ENCODE assay signal across 8 cellular contexts in the genomic region with DNA sequence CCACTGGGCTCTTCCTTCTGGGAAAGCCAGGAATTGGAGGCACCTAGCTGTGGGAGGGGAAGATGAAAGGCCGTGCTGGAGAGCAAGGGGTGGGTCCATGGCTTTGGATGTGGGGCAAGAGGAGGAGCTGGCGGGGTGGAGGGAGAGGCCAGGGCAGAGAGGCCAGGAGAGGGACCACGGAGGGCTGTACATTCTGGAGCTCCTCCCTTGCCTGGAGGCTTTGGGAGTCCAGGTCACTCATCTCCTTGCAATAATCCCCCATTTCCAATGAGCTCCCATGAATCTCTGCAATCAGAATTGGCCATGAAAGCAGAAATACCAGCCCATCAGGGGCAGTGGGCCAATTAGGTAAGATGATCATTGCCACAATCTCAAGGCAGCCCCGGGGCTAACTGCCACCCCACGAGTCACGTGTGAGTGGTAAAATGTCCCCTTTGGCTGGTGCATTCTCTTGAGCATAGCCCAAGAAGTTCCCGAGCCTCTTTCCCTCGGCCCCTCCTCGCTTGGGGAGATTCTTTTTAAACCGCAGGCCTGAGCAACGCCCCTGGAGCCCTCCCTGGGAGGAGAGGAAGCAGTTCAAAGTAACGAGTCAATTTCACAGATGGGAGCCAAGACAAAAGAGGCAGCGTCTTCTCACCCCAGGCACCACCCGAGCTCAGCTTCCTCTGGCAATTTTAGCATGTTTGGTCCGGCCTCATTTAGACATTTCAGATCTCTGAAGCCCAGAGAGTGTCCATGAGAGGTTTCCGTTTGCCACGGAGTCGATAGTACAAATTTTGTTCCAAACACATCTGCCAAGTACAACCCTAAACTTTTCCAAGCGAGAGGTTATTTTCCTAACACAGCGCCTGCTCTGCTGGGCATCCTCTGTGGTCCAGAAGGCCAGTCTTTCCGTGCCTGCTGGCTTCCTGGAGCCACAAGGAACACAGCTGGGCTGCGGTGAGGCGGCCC. TPM values are rescaled to one million over a fixed set of nuclear protein-coding genes. Genes with fewer than 3 reads are reported as not detected.
DNase-seq lines count a peak whose midpoint lies in the region; ATAC-seq, FAIRE-seq and TF ChIP-seq lines count a peak whose summit lies in the region.

No MANE protein-coding gene starts in this region.

- CTCF ChIA-PET in T-cell (lab: Charles Lee): no interaction called here

- H3K79me2 ChIP-seq in smooth muscle cell (ENCODE audit: low read depth): no peaks in the 10 kb centered on the region

- H3K27me3 Mint-ChIP-seq in T-cell: peaks cover 3 to 12% of the 10 kb centered on the region in 2 donors

- 47 to 57% methylated on average over 23 of the region's 23 CpGs for WGBS in heart right ventricle, 2 donors
- WGBS in smooth muscle cell (ENCODE audit: low lambda C conversion rate): 40% methylated on average over 23 of the region's 23 CpGs

- POLR2A ChIA-PET in T-cell (lab: Charles Lee): no interaction called here

- no peaks in the 10 kb centered on the region for H3K36me3 ChIP-seq in SJCRH30
- no peaks in the 10 kb centered on the region for H3K36me3 ChIP-seq in heart right ventricle
- H3K36me3 ChIP-seq in smooth muscle cell (ENCODE audit: low read depth): no peaks in the 10 kb centered on the region

- H3K4me1 ChIP-seq in SJCRH30: no peaks in the 10 kb centered on the region
- peaks cover 0 to 31% (median 12%) of the 10 kb centered on the region in 9 donors for H3K4me1 ChIP-seq in heart right ventricle
- no peaks in the 10 kb centered on the region for H3K4me1 ChIP-seq in smooth muscle cell (ENCODE audit: low read depth)

- H3K9me3 ChIP-seq in SJCRH30 (replicated peaks): no peaks in the 10 kb centered on the region
- no peaks in the 10 kb centered on the region for H3K9me3 ChIP-seq in heart right ventricle
- H3K9me3 ChIP-seq in smooth muscle cell (replicated peaks; ENCODE audit: low read depth): no peaks in the 10 kb centered on the region

- no peak overlapping the region for H3K9ac ChIP-seq in smooth muscle cell (ENCODE audit: low read depth)

- intact Hi-C loops in heart right ventricle (cut with DNase I): no loop called here

- peak overlapping the region; percentile 13 for H2AFZ ChIP-seq in smooth muscle cell (ENCODE audit: low read depth)

- no peaks in the 10 kb centered on the region for H3K9me3 Mint-ChIP-seq in T-cell

- H4K20me1 ChIP-seq in smooth muscle cell (ENCODE audit: low read depth): no peaks in the 10 kb centered on the region

- DNase-seq in H54 (ENCODE audit: insufficient read length, low spot score) (peak; percentile 63), SJCRH30 (peak in 1 of 2 experiments; percentile 42), heart right ventricle (no peak), smooth muscle cell (lab: John Stamatoyannopoulos, UW; ENCODE audit: unreplicated experiment) (no peak), T-cell (no peak), activated gamma-delta T cell (lab: John Stamatoyannopoulos, UW) (no peak)

- no peaks in the 10 kb centered on the region for H3K4me1 Mint-ChIP-seq in T-cell

- H3K4me3 Mint-ChIP-seq in T-cell: no peak overlapping the region

- no peaks in the 10 kb centered on the region for H3F3A ChIP-seq in smooth muscle cell (ENCODE audit: low read depth)

- TF ChIP-seq POLR2A in H54 (IDR thresholded peaks at IDR 0.05; ENCODE audit: low read depth, low read length): no peak

- H3K27ac Mint-ChIP-seq in T-cell: no peak overlapping the region

- H3K27ac ChIP-seq in SJCRH30 (no peak overlapping the region), heart right ventricle (peak overlapping the region in 7 of 10 donors; percentile 3 to 53 (median 26)), smooth muscle cell (ENCODE audit: low read depth) (no peak overlapping the region)

- H3K4me3 ChIP-seq in SJCRH30 (peak overlapping the region; percentile 19; the same call in 1 of the 2 replicates), heart right ventricle (peak overlapping the region in 1 of 10 donors; percentile 0), smooth muscle cell (no peak overlapping the region)

- H3K36me3 Mint-ChIP-seq in T-cell: no peaks in the 10 kb centered on the region

- no peak for FAIRE-seq in H54 (lab: Jason Lieb, UNC)

- ATAC-seq in heart right ventricle: peak; percentile 15 to 53 (median 42)
- no peak for ATAC-seq in HG03159 (IDR thresholded peaks at IDR 0.05; ENCODE audit: unreplicated experiment)
- ATAC-seq in T-cell (replicated peaks in 1 of 4): no peak
- no peak for ATAC-seq in GM19395 (IDR thresholded peaks at IDR 0.05; ENCODE audit: unreplicated experiment)

- TF ChIP-seq CTCF in heart right ventricle (IDR thresholded peaks at IDR 0.05): no peak
- TF ChIP-seq CTCF in smooth muscle cell (IDR thresholded peaks at IDR 0.05; ENCODE audit: borderline replicate concordance, insufficient read depth, poor library complexity, severe bottlenecking): no peak

- no peak overlapping the region for H3K4me2 ChIP-seq in smooth muscle cell

- H3K27me3 ChIP-seq in SJCRH30 (no peaks in the 10 kb centered on the region), heart right ventricle (no peaks in the 10 kb centered on the region), smooth muscle cell (ENCODE audit: low read depth) (no peaks in the 10 kb centered on the region)

RNA-seq across cellular contexts. Expression of a gene that starts 13.4 kb away (rescaled TPM):
- total RNA-seq in SJCRH30 (2014; rRNA removed; shearing (Covaris generic)): 0.61 and 0.83 TPM in 2 replicates
- total RNA-seq in heart right ventricle (1 to 10 TPM in 9 of 10 donors, under 1 TPM in 1; 0.81 to 6.3 (median 2.5) TPM), smooth muscle cell (not detected in 2 replicates), T-cell (1 to 10 TPM in 2 of 5 donors, under 1 TPM in 3; 0.43 to 1.1 (median 0.63) TPM)
- polyA plus RNA-seq in heart right ventricle (1 to 10 TPM; 3.0 to 3.1 TPM), smooth muscle cell (not detected in 2 replicates)

RNA-seq across cellular contexts. Expression of a gene that starts 18.3 kb away (rescaled TPM):
- 14.4 and 14.6 TPM in 2 replicates for total RNA-seq in SJCRH30 (2014; rRNA removed; shearing (Covaris generic))
- 10 to 100 TPM; 22.8 to 40.0 (median 25.9) TPM for total RNA-seq in heart right ventricle
- polyA plus RNA-seq in heart right ventricle: 10 to 100 TPM; 19.0 to 28.9 TPM
- total RNA-seq in smooth muscle cell: 15.9 and 18.1 TPM in 2 replicates
- 33.6 and 46.6 TPM in 2 replicates for polyA plus RNA-seq in smooth muscle cell
- 100 to 1,000 TPM in 2 of 5 donors, 10 to 100 TPM in 3; 84.6 to 116 (median 94.2) TPM for total RNA-seq in T-cell

RNA-seq across cellular contexts. Expression of a gene that starts 30.1 kb away (rescaled TPM):
- 14.1 and 17.2 TPM in 2 replicates for total RNA-seq in SJCRH30 (2014; rRNA removed; shearing (Covaris generic))
- 10 to 100 TPM; 15.3 to 25.4 (median 17.6) TPM for total RNA-seq in heart right ventricle
- polyA plus RNA-seq in heart right ventricle: 10 to 100 TPM; 43.3 to 47.5 TPM
- total RNA-seq in smooth muscle cell: 42.6 and 46.7 TPM in 2 replicates
- polyA plus RNA-seq in smooth muscle cell: 47.6 and 59.5 TPM in 2 replicates
- 10 to 100 TPM; 31.0 to 36.8 (median 31.8) TPM for total RNA-seq in T-cell

RNA-seq across cellular contexts. Expression of a gene that starts 43.2 kb away (rescaled TPM):
- 0.13 and 0.18 TPM in 2 replicates for total RNA-seq in SJCRH30 (2014; rRNA removed; shearing (Covaris generic))
- 10 to 100 TPM in 7 of 10 donors, 1 to 10 TPM in 3; 3.5 to 37.5 (median 12.1) TPM for total RNA-seq in heart right ventricle
- 10 to 100 TPM in 1 of 2 donors, 1 to 10 TPM in 1; 8.3 to 14.3 TPM for polyA plus RNA-seq in heart right ventricle
- 2.6 and 2.9 TPM in 2 replicates for total RNA-seq in smooth muscle cell
- polyA plus RNA-seq in smooth muscle cell: 3.5 and 5.2 TPM in 2 replicates
- 10 to 100 TPM in 1 of 5 donors, 1 to 10 TPM in 4; 3.2 to 12.3 (median 8.4) TPM for total RNA-seq in T-cell

Comparison
In these comparisons a context has a peak if more than half of its experiments do, and no peak if none do; other contexts are left out.
1. H3K27ac ChIP-seq: peak in heart right ventricle (7 of 10); none in SJCRH30 (single experiment) and smooth muscle cell (single experiment).
2. ATAC-seq: peak in heart right ventricle (8 of 8); none in HG03159 (single experiment), T-cell (0 of 4) and GM19395 (single experiment).